In the genomic region with DNA sequence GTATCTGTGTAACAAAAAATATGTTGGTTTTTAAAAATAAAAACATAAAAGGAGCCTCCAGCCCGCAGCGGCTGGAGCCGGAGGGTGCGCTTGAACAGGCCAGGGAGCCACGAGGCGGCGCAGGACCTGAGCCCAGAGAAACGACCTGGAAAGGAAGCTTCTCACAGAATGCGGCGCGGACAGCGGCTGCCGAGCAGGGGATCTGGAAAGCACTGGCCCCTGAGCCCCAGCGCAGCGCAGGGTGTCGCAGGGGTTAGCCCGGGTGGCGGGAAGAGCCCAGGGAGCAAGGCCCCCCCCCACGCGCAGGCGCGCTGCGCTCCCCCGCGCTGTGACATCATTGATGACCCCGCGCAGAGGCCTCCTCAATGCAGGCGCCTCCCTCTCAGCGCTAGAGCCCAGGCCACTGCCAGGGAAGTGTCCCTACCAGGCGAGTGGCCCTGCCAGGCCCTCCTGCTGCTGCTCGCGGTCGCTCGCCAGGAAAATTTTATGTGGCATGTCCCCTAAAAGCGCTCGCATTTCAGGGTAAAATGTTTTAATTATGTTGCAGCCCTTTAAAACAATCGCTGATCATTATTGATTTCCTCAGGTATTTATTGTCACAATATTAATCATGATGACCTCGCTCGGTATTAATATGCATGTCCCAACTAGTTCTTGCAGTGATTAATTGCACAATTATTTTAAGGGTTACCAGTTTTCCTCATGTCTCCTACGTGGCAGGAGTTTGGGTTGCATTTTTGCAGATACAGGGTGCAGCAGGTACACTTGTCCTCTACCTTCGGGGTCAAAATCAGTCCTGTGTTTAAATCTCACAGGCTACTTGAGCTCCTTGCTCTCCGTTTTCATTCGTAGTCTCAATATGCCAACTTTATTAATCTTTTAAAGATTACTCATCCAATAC, we compare ENCODE assay signal across 8 cellular contexts.
DNase-seq lines count a peak whose midpoint lies in the region; ATAC-seq lines count a peak whose summit lies in the region.

No MANE protein-coding gene starts in this region.

- H3K4me3 Mint-ChIP-seq in CD8-positive, alpha-beta memory T cell = peak overlapping the region; percentile 34 to 91 (median 76)

- CTCF ChIA-PET in CD8-positive, alpha-beta memory T cell (lab: Charles Lee) = interaction anchor here (1.2 kb wide), 1 partner anchor 605 kb away, joined by 3 read pairs; no protein-coding TSS in a partner anchor

- POLR2A ChIA-PET in CD8-positive, alpha-beta memory T cell (lab: Charles Lee) = no interaction called here

- H3K27me3 ChIP-seq in CD8-positive, alpha-beta memory T cell (ENCODE audit: insufficient read depth, low read length, poor library complexity, severe bottlenecking) = no peaks in the 10 kb centered on the region
- no peaks in the 10 kb centered on the region for H3K27me3 ChIP-seq in HUES64 (ENCODE audit: insufficient read depth, low read length)

- peak overlapping the region; percentile 31 for H3K27ac ChIP-seq in CD8-positive, alpha-beta memory T cell (ENCODE audit: low read depth, low read length)
- H3K27ac ChIP-seq in HUES64 (ENCODE audit: low read depth, low read length) (peak overlapping the region; percentile 82), substantia nigra (ENCODE audit: low read depth, low read length, poor library complexity, severe bottlenecking) (peak overlapping the region; percentile 96)

- H3K36me3 ChIP-seq in CD8-positive, alpha-beta memory T cell (ENCODE audit: insufficient read depth, low read length) = no peaks in the 10 kb centered on the region
- no peaks in the 10 kb centered on the region for H3K36me3 ChIP-seq in HUES64 (ENCODE audit: insufficient read depth, low read length)

- peaks cover 4 to 7% (median 5%) of the 10 kb centered on the region in 3 donors for H3K4me1 Mint-ChIP-seq in CD8-positive, alpha-beta memory T cell

- no peaks in the 10 kb centered on the region for H3K36me3 Mint-ChIP-seq in CD8-positive, alpha-beta memory T cell
- H3K36me3 Mint-ChIP-seq in activated naive CD4-positive, alpha-beta T cell treated with anti-CD3 and anti-CD28 coated beads, Interleukin-2, amount 50 U/mL, for 72 hours = no peaks in the 10 kb centered on the region

- peak overlapping the region in 2 of 8 donors; percentile 45 to 70 for H3K27ac Mint-ChIP-seq in CD8-positive, alpha-beta memory T cell
- H3K27ac Mint-ChIP-seq in activated naive CD4-positive, alpha-beta T cell treated with anti-CD3 and anti-CD28 coated beads, Interleukin-2, amount 50 U/mL, for 72 hours = peak overlapping the region; percentile 50 to 79

- H3K9ac ChIP-seq in HUES64 (ENCODE audit: low read depth, low read length) = peak overlapping the region; percentile 50

- H3K9me3 Mint-ChIP-seq in CD8-positive, alpha-beta memory T cell = no peaks in the 10 kb centered on the region
- no peaks in the 10 kb centered on the region for H3K9me3 Mint-ChIP-seq in activated naive CD4-positive, alpha-beta T cell treated with anti-CD3 and anti-CD28 coated beads, Interleukin-2, amount 50 U/mL, for 72 hours

- peaks cover 0 to 5% of the 10 kb centered on the region in 2 donors for H3K27me3 Mint-ChIP-seq in CD8-positive, alpha-beta memory T cell

- 13% methylated on average over 43 of the region's 43 CpGs for WGBS in HUES64

- ATAC-seq in GM21367 (IDR thresholded peaks at IDR 0.05; ENCODE audit: unreplicated experiment) = peak; percentile 80
- ATAC-seq in activated naive CD4-positive, alpha-beta T cell treated with anti-CD3 and anti-CD28 coated beads, Interleukin-2, amount 50 U/mL, for 72 hours = peak; percentile 100

- peak; percentile 49 to 79 (median 68) for DNase-seq in CD8-positive, alpha-beta memory T cell
- DNase-seq in SK-N-DZ (ENCODE audit: low spot score) (peak; percentile 92), globus pallidus (ENCODE audit: low spot score) (peak; percentile 95), occipital lobe (lab: John Stamatoyannopoulos, UW) (peak; percentile 92), substantia nigra (lab: John Stamatoyannopoulos, UW) (peak; percentile 70 to 96 (median 90))
- peak; percentile 80 to 87 for DNase-seq in activated naive CD4-positive, alpha-beta T cell treated with anti-CD3 and anti-CD28 coated beads, Interleukin-2, amount 50 U/mL, for 72 hours (ENCODE audit: low spot score in 2 of 2)

- H3K4me1 ChIP-seq in CD8-positive, alpha-beta memory T cell (ENCODE audit: insufficient read depth, low read length) = peaks cover 5% of the 10 kb centered on the region
- H3K4me1 ChIP-seq in HUES64 (ENCODE audit: insufficient read depth, low read length) = no peaks in the 10 kb centered on the region

- no peaks in the 10 kb centered on the region for H3K9me3 ChIP-seq in CD8-positive, alpha-beta memory T cell (ENCODE audit: low read length)
- no peaks in the 10 kb centered on the region for H3K9me3 ChIP-seq in HUES64 (ENCODE audit: insufficient read depth, low read depth, low read length)

- H3K4me3 ChIP-seq in CD8-positive, alpha-beta memory T cell (ENCODE audit: low read length) = peak overlapping the region; percentile 71
- peak overlapping the region; percentile 47 for H3K4me3 ChIP-seq in HUES64 (ENCODE audit: low read length)

Comparison
In these comparisons a context has a peak if more than half of its experiments do, and no peak if none do; other contexts are left out.
1. Peak in every context shown above with its lines: DNase-seq, ATAC-seq, H3K4me3 ChIP-seq and H3K27ac ChIP-seq.
2. H3K27ac ChIP-seq: peak in every context shown above with its lines; median percentile 96 in substantia nigra; 82 in HUES64; 31 in CD8-positive, alpha-beta memory T cell.